ENCODE assay signal across 1 cellular context in the genomic region with DNA sequence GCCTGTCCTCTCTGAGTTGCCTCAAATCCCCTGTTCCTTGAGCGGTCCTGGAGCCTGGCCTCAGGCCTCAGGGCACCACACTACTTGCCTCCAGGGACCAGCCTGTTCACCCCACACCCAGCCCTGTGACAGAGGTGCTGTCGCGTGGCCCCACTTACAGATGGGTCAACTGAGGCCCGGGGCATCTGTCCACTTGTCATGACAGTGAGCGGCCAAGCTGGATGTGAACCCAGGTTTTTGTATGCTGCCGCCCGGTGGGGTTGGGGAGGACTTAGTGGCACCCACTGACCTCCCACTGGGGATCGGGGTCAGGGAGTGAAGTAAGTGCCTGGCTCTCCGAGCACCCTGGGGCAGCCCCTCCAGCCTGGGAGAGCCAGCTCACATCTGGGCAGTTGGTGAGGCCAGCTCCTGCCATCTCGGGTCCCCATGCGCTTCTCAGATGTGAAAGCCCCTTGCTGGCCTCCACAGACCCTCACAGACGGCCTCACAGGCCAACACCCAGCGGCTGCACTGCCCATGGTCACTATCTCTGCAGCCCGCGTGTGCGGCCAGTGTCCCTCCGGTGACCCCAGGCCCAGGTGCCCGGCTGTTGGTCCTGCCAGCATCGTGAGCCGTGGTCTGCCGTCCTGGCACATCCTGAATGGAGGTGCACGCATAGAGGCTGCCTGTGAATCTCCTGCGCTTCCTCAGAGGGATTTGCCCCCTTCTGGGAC.
TF ChIP-seq lines count a peak whose summit lies in the region.

No MANE protein-coding gene starts in this region.

TF ChIP-seq in GM12878, 131 proteins besides CTCF, POLR2A, EP300 and RAD21:
- TF ChIP-seq FOS (IDR thresholded peaks at IDR 0.05; ENCODE audit: borderline replicate concordance, extremely low read depth, insufficient read length) (no peak), GABPA (IDR thresholded peaks at IDR 0.05; ENCODE audit: low read depth) (no peak), HDGF (IDR thresholded peaks at IDR 0.05) (no peak), CREM (IDR thresholded peaks at IDR 0.05; ENCODE audit: low read depth) (no peak), LARP7 (IDR thresholded peaks at IDR 0.05) (no peak), ZNF24 (IDR thresholded peaks at IDR 0.05) (no peak)
- TF ChIP-seq, protein P1, sequence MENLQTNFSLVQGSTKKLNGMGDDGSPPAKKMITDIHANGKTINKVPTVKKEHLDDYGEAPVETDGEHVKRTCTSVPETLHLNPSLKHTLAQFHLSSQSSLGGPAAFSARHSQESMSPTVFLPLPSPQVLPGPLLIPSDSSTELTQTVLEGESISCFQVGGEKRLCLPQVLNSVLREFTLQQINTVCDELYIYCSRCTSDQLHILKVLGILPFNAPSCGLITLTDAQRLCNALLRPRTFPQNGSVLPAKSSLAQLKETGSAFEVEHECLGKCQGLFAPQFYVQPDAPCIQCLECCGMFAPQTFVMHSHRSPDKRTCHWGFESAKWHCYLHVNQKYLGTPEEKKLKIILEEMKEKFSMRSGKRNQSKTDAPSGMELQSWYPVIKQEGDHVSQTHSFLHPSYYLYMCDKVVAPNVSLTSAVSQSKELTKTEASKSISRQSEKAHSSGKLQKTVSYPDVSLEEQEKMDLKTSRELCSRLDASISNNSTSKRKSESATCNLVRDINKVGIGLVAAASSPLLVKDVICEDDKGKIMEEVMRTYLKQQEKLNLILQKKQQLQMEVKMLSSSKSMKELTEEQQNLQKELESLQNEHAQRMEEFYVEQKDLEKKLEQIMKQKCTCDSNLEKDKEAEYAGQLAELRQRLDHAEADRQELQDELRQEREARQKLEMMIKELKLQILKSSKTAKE (IDR thresholded peaks at IDR 0.05; ENCODE audit: low read depth, poor library complexity, severe bottlenecking), result no peak
- TF ChIP-seq, protein P2, sequence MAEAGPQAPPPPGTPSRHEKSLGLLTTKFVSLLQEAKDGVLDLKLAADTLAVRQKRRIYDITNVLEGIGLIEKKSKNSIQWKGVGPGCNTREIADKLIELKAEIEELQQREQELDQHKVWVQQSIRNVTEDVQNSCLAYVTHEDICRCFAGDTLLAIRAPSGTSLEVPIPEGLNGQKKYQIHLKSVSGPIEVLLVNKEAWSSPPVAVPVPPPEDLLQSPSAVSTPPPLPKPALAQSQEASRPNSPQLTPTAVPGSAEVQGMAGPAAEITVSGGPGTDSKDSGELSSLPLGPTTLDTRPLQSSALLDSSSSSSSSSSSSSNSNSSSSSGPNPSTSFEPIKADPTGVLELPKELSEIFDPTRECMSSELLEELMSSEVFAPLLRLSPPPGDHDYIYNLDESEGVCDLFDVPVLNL (IDR thresholded peaks at IDR 0.05; ENCODE audit: low read depth, low read length), result no peak
